Comparison of ENCODE assay signal across 23 cellular contexts in the genomic region with DNA sequence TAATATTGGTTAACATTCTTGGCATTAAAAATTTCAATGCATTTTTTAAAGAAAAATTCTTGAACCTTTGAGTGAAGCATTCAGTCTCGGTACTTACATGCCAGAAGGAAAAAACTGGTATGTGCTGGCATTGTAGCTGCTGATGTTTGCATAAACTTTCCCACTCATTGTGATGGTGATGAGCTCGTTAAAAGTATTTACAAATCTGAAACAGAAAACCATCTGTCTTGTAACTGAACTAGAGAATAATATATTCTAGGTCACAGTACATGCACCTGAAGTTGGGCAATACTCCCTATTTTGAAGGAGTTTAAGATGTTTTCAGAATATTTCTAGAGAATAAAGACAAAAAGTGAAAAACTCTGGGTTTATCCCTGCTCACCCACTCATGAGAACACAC.
"Had no signal": no experiment of that assay in that cellular context is flagged by ENCODE, and none has a peak within 500 bp of the region (broad histone marks: within the 10 kb centered on the region; RNA-seq: fewer than 3 reads in every experiment).

No MANE protein-coding gene starts in this region.

- H3K9me3 ChIP-seq: neutrophil, ovary, psoas muscle, upper lobe of right lung had no signal

- H3K27ac ChIP-seq: coronary artery, foreskin keratinocyte, neutrophil, ovary, psoas muscle, upper lobe of right lung had no signal

- H3K27me3 ChIP-seq: foreskin keratinocyte, ovary, upper lobe of right lung had no signal

- DNase-seq: activated CD4-positive, alpha-beta T cell treated with anti-CD3 and anti-CD28 coated beads for 4 hours; activated CD4-positive, alpha-beta T cell treated with anti-CD3 and anti-CD28 coated beads, Interleukin-2, amount 50 U/mL, for 48 hours; activated CD4-positive, CD25-positive, alpha-beta regulatory T cell; activated effector memory CD4-positive, alpha-beta T cell treated with Interleukin-2 at 50 U/mL for 16 hours; activated naive CD4-positive, alpha-beta T cell treated with anti-CD3 and anti-CD28 coated beads for 36 hours; activated naive CD8-positive, alpha-beta T cell treated with anti-CD3 and anti-CD28 coated beads, Interleukin-2, amount 10 ng/mL, durations not matched to agents 7 days and 5 days; activated T-cell treated with anti-CD3 and anti-CD28 coated beads, Interleukin-2, amount 50 U/mL, for 72 hours; amygdala; cerebellar nuclear complex; foreskin keratinocyte; kidney glomerular epithelial cell; left ventricle myocardium superior; mammary epithelial cell; midbrain; ovary; psoas muscle; right cardiac atrium; stimulated activated CD4-positive, alpha-beta T cell treated with anti-CD3 and anti-CD28 coated beads, Interleukin-4, amount 100 ng/mL, for 4 hours; stimulated activated naive CD8-positive, alpha-beta T cell treated with anti-CD3 and anti-CD28 coated beads, Interleukin-15, Interleukin-2, amounts not matched to agents 100 U/mL and 50 U/mL, for 24 hours; T-cell; upper lobe of right lung had no signal

- H3K4me1 ChIP-seq: foreskin keratinocyte, psoas muscle, upper lobe of right lung had no signal

- H3K4me3 ChIP-seq: coronary artery, ovary, psoas muscle, upper lobe of right lung had no signal

- H3K36me3 ChIP-seq: neutrophil, ovary, upper lobe of right lung had no signal
